Comparison of ENCODE assay signal across 2 cellular contexts in genomic region chr16:89710709-89711564, GRCh38.
TF ChIP-seq lines count a peak whose summit lies in the region.

No MANE protein-coding gene starts in this region.

TF ChIP-seq in GM23338, 12 proteins besides CTCF, POLR2A, EP300 and RAD21:
- TF ChIP-seq JUNB (IDR thresholded peaks at IDR 0.05; ENCODE audit: unreplicated experiment) (no peak), ZNF331 (CRISPR knock-in tag; IDR thresholded peaks at IDR 0.05; ENCODE audit: low read depth) (no peak), EZH2 (IDR thresholded peaks at IDR 0.05; ENCODE audit: low read depth, unreplicated experiment) (no peak), STAT1 (IDR thresholded peaks at IDR 0.05; ENCODE audit: unreplicated experiment) (no peak), NANOG (IDR thresholded peaks at IDR 0.05; ENCODE audit: borderline replicate concordance) (no peak), EZH2phosphoT487 (IDR thresholded peaks at IDR 0.05; ENCODE audit: unreplicated experiment) (no peak), CREB1 (CRISPR knock-in tag; IDR thresholded peaks at IDR 0.05; ENCODE audit: low read depth) (no peak), POLR2AphosphoS5 (IDR thresholded peaks at IDR 0.05; ENCODE audit: low read depth) (no peak), ZNF114 (CRISPR knock-in tag; IDR thresholded peaks at IDR 0.05) (no peak)
- TF ChIP-seq, protein P1, sequence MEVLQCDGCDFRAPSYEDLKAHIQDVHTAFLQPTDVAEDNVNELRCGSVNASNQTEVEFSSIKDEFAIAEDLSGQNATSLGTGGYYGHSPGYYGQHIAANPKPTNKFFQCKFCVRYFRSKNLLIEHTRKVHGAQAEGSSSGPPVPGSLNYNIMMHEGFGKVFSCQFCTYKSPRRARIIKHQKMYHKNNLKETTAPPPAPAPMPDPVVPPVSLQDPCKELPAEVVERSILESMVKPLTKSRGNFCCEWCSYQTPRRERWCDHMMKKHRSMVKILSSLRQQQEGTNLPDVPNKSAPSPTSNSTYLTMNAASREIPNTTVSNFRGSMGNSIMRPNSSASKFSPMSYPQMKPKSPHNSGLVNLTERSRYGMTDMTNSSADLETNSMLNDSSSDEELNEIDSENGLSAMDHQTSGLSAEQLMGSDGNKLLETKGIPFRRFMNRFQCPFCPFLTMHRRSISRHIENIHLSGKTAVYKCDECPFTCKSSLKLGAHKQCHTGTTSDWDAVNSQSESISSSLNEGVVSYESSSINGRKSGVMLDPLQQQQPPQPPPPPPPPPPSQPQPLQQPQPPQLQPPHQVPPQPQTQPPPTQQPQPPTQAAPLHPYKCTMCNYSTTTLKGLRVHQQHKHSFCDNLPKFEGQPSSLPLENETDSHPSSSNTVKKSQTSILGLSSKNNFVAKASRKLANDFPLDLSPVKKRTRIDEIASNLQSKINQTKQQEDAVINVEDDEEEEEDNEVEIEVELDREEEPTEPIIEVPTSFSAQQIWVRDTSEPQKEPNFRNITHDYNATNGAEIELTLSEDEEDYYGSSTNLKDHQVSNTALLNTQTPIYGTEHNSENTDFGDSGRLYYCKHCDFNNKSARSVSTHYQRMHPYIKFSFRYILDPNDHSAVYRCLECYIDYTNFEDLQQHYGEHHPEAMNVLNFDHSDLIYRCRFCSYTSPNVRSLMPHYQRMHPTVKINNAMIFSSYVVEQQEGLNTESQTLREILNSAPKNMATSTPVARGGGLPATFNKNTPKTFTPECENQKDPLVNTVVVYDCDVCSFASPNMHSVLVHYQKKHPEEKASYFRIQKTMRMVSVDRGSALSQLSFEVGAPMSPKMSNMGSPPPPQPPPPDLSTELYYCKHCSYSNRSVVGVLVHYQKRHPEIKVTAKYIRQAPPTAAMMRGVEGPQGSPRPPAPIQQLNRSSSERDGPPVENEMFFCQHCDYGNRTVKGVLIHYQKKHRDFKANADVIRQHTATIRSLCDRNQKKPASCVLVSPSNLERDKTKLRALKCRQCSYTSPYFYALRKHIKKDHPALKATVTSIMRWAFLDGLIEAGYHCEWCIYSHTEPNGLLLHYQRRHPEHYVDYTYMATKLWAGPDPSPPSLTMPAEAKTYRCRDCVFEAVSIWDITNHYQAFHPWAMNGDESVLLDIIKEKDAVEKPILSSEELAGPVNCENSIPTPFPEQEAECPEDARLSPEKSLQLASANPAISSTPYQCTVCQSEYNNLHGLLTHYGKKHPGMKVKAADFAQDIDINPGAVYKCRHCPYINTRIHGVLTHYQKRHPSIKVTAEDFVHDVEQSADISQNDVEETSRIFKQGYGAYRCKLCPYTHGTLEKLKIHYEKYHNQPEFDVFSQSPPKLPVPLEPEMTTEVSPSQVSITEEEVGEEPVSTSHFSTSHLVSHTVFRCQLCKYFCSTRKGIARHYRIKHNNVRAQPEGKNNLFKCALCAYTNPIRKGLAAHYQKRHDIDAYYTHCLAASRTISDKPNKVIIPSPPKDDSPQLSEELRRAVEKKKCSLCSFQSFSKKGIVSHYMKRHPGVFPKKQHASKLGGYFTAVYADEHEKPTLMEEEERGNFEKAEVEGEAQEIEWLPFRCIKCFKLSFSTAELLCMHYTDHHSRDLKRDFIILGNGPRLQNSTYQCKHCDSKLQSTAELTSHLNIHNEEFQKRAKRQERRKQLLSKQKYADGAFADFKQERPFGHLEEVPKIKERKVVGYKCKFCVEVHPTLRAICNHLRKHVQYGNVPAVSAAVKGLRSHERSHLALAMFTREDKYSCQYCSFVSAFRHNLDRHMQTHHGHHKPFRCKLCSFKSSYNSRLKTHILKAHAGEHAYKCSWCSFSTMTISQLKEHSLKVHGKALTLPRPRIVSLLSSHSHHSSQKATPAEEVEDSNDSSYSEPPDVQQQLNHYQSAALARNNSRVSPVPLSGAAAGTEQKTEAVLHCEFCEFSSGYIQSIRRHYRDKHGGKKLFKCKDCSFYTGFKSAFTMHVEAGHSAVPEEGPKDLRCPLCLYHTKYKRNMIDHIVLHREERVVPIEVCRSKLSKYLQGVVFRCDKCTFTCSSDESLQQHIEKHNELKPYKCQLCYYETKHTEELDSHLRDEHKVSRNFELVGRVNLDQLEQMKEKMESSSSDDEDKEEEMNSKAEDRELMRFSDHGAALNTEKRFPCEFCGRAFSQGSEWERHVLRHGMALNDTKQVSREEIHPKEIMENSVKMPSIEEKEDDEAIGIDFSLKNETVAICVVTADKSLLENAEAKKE (CRISPR knock-in tag; IDR thresholded peaks at IDR 0.05) = no peak
- TF ChIP-seq, protein P2, sequence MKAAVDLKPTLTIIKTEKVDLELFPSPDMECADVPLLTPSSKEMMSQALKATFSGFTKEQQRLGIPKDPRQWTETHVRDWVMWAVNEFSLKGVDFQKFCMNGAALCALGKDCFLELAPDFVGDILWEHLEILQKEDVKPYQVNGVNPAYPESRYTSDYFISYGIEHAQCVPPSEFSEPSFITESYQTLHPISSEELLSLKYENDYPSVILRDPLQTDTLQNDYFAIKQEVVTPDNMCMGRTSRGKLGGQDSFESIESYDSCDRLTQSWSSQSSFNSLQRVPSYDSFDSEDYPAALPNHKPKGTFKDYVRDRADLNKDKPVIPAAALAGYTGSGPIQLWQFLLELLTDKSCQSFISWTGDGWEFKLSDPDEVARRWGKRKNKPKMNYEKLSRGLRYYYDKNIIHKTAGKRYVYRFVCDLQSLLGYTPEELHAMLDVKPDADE (IDR thresholded peaks at IDR 0.05) = no peak
- TF ChIP-seq, protein P3, sequence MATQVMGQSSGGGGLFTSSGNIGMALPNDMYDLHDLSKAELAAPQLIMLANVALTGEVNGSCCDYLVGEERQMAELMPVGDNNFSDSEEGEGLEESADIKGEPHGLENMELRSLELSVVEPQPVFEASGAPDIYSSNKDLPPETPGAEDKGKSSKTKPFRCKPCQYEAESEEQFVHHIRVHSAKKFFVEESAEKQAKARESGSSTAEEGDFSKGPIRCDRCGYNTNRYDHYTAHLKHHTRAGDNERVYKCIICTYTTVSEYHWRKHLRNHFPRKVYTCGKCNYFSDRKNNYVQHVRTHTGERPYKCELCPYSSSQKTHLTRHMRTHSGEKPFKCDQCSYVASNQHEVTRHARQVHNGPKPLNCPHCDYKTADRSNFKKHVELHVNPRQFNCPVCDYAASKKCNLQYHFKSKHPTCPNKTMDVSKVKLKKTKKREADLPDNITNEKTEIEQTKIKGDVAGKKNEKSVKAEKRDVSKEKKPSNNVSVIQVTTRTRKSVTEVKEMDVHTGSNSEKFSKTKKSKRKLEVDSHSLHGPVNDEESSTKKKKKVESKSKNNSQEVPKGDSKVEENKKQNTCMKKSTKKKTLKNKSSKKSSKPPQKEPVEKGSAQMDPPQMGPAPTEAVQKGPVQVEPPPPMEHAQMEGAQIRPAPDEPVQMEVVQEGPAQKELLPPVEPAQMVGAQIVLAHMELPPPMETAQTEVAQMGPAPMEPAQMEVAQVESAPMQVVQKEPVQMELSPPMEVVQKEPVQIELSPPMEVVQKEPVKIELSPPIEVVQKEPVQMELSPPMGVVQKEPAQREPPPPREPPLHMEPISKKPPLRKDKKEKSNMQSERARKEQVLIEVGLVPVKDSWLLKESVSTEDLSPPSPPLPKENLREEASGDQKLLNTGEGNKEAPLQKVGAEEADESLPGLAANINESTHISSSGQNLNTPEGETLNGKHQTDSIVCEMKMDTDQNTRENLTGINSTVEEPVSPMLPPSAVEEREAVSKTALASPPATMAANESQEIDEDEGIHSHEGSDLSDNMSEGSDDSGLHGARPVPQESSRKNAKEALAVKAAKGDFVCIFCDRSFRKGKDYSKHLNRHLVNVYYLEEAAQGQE (IDR thresholded peaks at IDR 0.05; ENCODE audit: unreplicated experiment) = no peak

TF ChIP-seq in GM12878, 131 proteins besides CTCF, POLR2A, EP300 and RAD21:
- TF ChIP-seq NR2F1 (conservative IDR thresholded peaks at IDR 0.05) = peak; percentile 21; the same call in 1 of the 2 replicates
- no peak for TF ChIP-seq TCF12 (IDR thresholded peaks at IDR 0.05; ENCODE audit: low read depth, low read length)
